In genomic region chr3:195612075-195612800, GRCh38 we compare ENCODE assay signal across 17 cellular contexts. TPM values are rescaled to one million over a fixed set of nuclear protein-coding genes. Genes with fewer than 3 reads are reported as not detected.
DNase-seq lines count a peak whose midpoint lies in the region; ATAC-seq and TF ChIP-seq lines count a peak whose summit lies in the region.
"Had no signal": no experiment of that assay in that cellular context is flagged by ENCODE, and none has a peak within 500 bp of the region (broad histone marks: within the 10 kb centered on the region; RNA-seq: fewer than 3 reads in every experiment).

No MANE protein-coding gene starts in this region.

- H3K4ac ChIP-seq in IMR-90 (ENCODE audit: low read depth, low read length) (no peak overlapping the region), trophoblast cell (ENCODE audit: low read depth, low read length) (no peak overlapping the region)

- peak overlapping the region; percentile 76 to 94 (median 83) for H3K27ac Mint-ChIP-seq in CD4-positive, CD25-positive, alpha-beta regulatory T cell
- no peak overlapping the region for H3K27ac Mint-ChIP-seq in endodermal cell
- H3K27ac Mint-ChIP-seq: activated naive CD8-positive, alpha-beta T cell treated with anti-CD3 and anti-CD28 coated beads, Interleukin-2, amount 10 ng/mL, durations not matched to agents 7 days and 5 days; progenitor cell of endocrine pancreas had no signal

- H3K27me3 Mint-ChIP-seq in CD4-positive, CD25-positive, alpha-beta regulatory T cell, result peaks cover 1% of the 10 kb centered on the region
- no peaks in the 10 kb centered on the region for H3K27me3 Mint-ChIP-seq in endodermal cell (ENCODE audit: insufficient read depth)
- H3K27me3 Mint-ChIP-seq: activated naive CD8-positive, alpha-beta T cell treated with anti-CD3 and anti-CD28 coated beads, Interleukin-2, amount 10 ng/mL, durations not matched to agents 7 days and 5 days; progenitor cell of endocrine pancreas had no signal

- H2BK5ac ChIP-seq in IMR-90 (ENCODE audit: low read depth, low read length, poor library complexity, severe bottlenecking), result no peak overlapping the region
- no peak overlapping the region for H2BK5ac ChIP-seq in trophoblast cell (ENCODE audit: low read depth, low read length, poor library complexity)

- ATAC-seq in CD4-positive, CD25-positive, alpha-beta regulatory T cell (ENCODE audit: low read depth in 2 of 2), result no peak
- ATAC-seq in IMR-90 (ENCODE audit: low read depth) (peak; percentile 24; the same call in 1 of the 2 replicates), GM19455 (IDR thresholded peaks at IDR 0.05; ENCODE audit: unreplicated experiment) (no peak), GM21360 (IDR thresholded peaks at IDR 0.05; ENCODE audit: unreplicated experiment) (no peak), GM18502 (IDR thresholded peaks at IDR 0.05; ENCODE audit: poor library complexity, unreplicated experiment) (no peak), GM18867 (IDR thresholded peaks at IDR 0.05; ENCODE audit: unreplicated experiment) (no peak)

- peaks cover 20 to 51% (median 34%) of the 10 kb centered on the region in 4 donors for H3K4me1 Mint-ChIP-seq in CD4-positive, CD25-positive, alpha-beta regulatory T cell
- H3K4me1 Mint-ChIP-seq in endodermal cell, result peaks cover 5% of the 10 kb centered on the region

- no peak overlapping the region for H2AK9ac ChIP-seq in IMR-90 (replicated peaks; ENCODE audit: low read depth, low read length, poor library complexity)

- no peaks in the 10 kb centered on the region for H3K36me3 ChIP-seq in CD4-positive, CD25-positive, alpha-beta regulatory T cell (ENCODE audit: control insufficient read depth, insufficient read depth, low read length)
- H3K36me3 ChIP-seq in IMR-90 (ENCODE audit: control insufficient read depth, insufficient read depth, low read length) (no peaks in the 10 kb centered on the region), endodermal cell (ENCODE audit: control insufficient read depth, insufficient read depth, low read length) (no peaks in the 10 kb centered on the region), trophoblast cell (ENCODE audit: control insufficient read depth in 1 of 2, insufficient read depth in 2 of 2, low read length in 2 of 2) (no peaks in the 10 kb centered on the region)
- H3K36me3 ChIP-seq: SJCRH30 had no signal

- H3K14ac ChIP-seq in IMR-90 (replicated peaks; ENCODE audit: low read depth, low read length) (no peak overlapping the region), trophoblast cell (ENCODE audit: low read length) (peak overlapping the region; percentile 40)

- H3K4me3 Mint-ChIP-seq in CD4-positive, CD25-positive, alpha-beta regulatory T cell, result no peak overlapping the region
- H3K4me3 Mint-ChIP-seq in endodermal cell, result no peak overlapping the region
- H3K4me3 Mint-ChIP-seq: activated naive CD8-positive, alpha-beta T cell treated with anti-CD3 and anti-CD28 coated beads, Interleukin-2, amount 10 ng/mL, durations not matched to agents 7 days and 5 days had no signal

- H3K23ac ChIP-seq in IMR-90 (ENCODE audit: low read depth, low read length), result no peak overlapping the region
- no peak overlapping the region for H3K23ac ChIP-seq in trophoblast cell (ENCODE audit: low read length)

- H3K4me2 ChIP-seq in IMR-90 (ENCODE audit: low read depth, low read length), result no peak overlapping the region
- no peak overlapping the region for H3K4me2 ChIP-seq in trophoblast cell (ENCODE audit: low read length)

- WGBS in IMR-90 (ENCODE audit: extremely low coverage in 2 of 2, insufficient read length in 1 of 2), 2 experiments, result no CpG with 5 or more reads among the region's 8 CpGs
- 86 to 98% methylated on average over 4 to 8 of the region's 8 CpGs for WGBS in endodermal cell (ENCODE audit: insufficient coverage in 1 of 2, insufficient read length in 1 of 2), 2 experiments
- WGBS in trophoblast cell (ENCODE audit: extremely low coverage, insufficient coverage, insufficient read length), result no CpG with 5 or more reads among the region's 8 CpGs

- intact Hi-C loops in IMR-90 (cut with micrococcal nuclease), result no loop called here

- no peak for TF ChIP-seq RAD21 in IMR-90 (IDR thresholded peaks at IDR 0.05; ENCODE audit: low read length)

- H2BK20ac ChIP-seq in IMR-90 (ENCODE audit: low read depth, low read length), result no peak overlapping the region

- no peak for TF ChIP-seq POLR2A in IMR-90 (IDR thresholded peaks at IDR 0.05; ENCODE audit: low read depth, low read length)

- H3K9ac ChIP-seq in IMR-90 (ENCODE audit: low read depth, low read length), result no peak overlapping the region
- no peak overlapping the region for H3K9ac ChIP-seq in endodermal cell (ENCODE audit: extremely low read depth, low read length, poor library complexity, severe bottlenecking)
- H3K9ac ChIP-seq in trophoblast cell (ENCODE audit: low read length), result no peak overlapping the region

- POLR2A ChIA-PET in IMR-90 (lab: Charles Lee; ENCODE audit: unreplicated experiment), result no interaction called here

- CTCF ChIA-PET in IMR-90 (lab: Yijun Ruan, JAX), result no interaction called here

- H4K91ac ChIP-seq in IMR-90 (ENCODE audit: insufficient read depth, low read depth, low read length), result no peak overlapping the region
- H4K91ac ChIP-seq in trophoblast cell (ENCODE audit: low read depth, low read length), result peak overlapping the region; percentile 68

- no peak overlapping the region for H3K4me3 ChIP-seq in CD4-positive, CD25-positive, alpha-beta regulatory T cell (ENCODE audit: low read depth, low read length)
- H3K4me3 ChIP-seq in IMR-90 (ENCODE audit: insufficient read depth, low read depth, low read length) (no peak overlapping the region), endodermal cell (ENCODE audit: low read length) (peak overlapping the region; percentile 7), trophoblast cell (ENCODE audit: low read depth, low read length) (no peak overlapping the region)
- H3K4me3 ChIP-seq: SJCRH30 had no signal

- H3K36me3 Mint-ChIP-seq in CD4-positive, CD25-positive, alpha-beta regulatory T cell, result peaks cover 3% of the 10 kb centered on the region
- peaks cover 5% of the 10 kb centered on the region for H3K36me3 Mint-ChIP-seq in endodermal cell (ENCODE audit: low read depth)

- H2BK15ac ChIP-seq in IMR-90 (ENCODE audit: low read depth, low read length), result no peak overlapping the region

- H4K8ac ChIP-seq in IMR-90 (ENCODE audit: low read depth in 2 of 2, low read length in 2 of 2), result no peak overlapping the region
- H4K8ac ChIP-seq in trophoblast cell (ENCODE audit: low read depth, low read length), result peak overlapping the region; percentile 2

- no peak overlapping the region for H4K12ac ChIP-seq in trophoblast cell (ENCODE audit: low read depth, low read length)

- H2AFZ ChIP-seq in IMR-90 (replicated peaks; ENCODE audit: low read length, poor library complexity), result no peak overlapping the region
- H2AFZ ChIP-seq in trophoblast cell (ENCODE audit: insufficient read depth, low read length, poor library complexity), result peak overlapping the region; percentile 10

- H3K27me3 ChIP-seq in CD4-positive, CD25-positive, alpha-beta regulatory T cell (ENCODE audit: control insufficient read depth, insufficient read depth, low read length), result no peaks in the 10 kb centered on the region
- peaks cover 6% of the 10 kb centered on the region; the same call in 1 of the 2 replicates for H3K27me3 ChIP-seq in IMR-90 (ENCODE audit: control insufficient read depth, insufficient read depth, low read length)
- H3K27me3 ChIP-seq in endodermal cell (ENCODE audit: control insufficient read depth, insufficient read depth, low read length, poor library complexity, severe bottlenecking), result no peaks in the 10 kb centered on the region
- H3K27me3 ChIP-seq in trophoblast cell (ENCODE audit: insufficient read depth, low read length), result no peaks in the 10 kb centered on the region
- H3K27me3 ChIP-seq: SJCRH30 had no signal

- H2AK5ac ChIP-seq in IMR-90 (ENCODE audit: low read depth, low read length) (no peak overlapping the region), trophoblast cell (ENCODE audit: low read length) (peak overlapping the region; percentile 41)

- peaks cover 3 to 5% (median 4%) of the 10 kb centered on the region in 7 donors for H3K9me3 Mint-ChIP-seq in CD4-positive, CD25-positive, alpha-beta regulatory T cell
- peaks cover 60% of the 10 kb centered on the region for H3K9me3 Mint-ChIP-seq in endodermal cell

- H3K79me1 ChIP-seq in IMR-90 (ENCODE audit: low read depth in 1 of 2, low read length in 2 of 2), result no peaks in the 10 kb centered on the region
- no peaks in the 10 kb centered on the region for H3K79me1 ChIP-seq in trophoblast cell (ENCODE audit: low read length)

- H3K79me2 ChIP-seq in trophoblast cell (ENCODE audit: control insufficient read depth, insufficient read depth, low read length, poor library complexity), result no peaks in the 10 kb centered on the region

- H3K27ac ChIP-seq in CD4-positive, CD25-positive, alpha-beta regulatory T cell (ENCODE audit: insufficient read depth, low read length, poor library complexity, severe bottlenecking), result no peak overlapping the region
- H3K27ac ChIP-seq in IMR-90 (ENCODE audit: insufficient read depth, low read length) (no peak overlapping the region), endodermal cell (ENCODE audit: low read depth, low read length) (no peak overlapping the region), trophoblast cell (ENCODE audit: low read depth, low read length) (peak overlapping the region; percentile 16)
- H3K27ac ChIP-seq: C4-2B, SJCRH30 had no signal

- peak overlapping the region; percentile 15 for H2BK12ac ChIP-seq in trophoblast cell (ENCODE audit: low read length)

- H4K5ac ChIP-seq in IMR-90 (ENCODE audit: low read depth, low read length), result no peak overlapping the region

- in situ Hi-C loops in IMR-90 (cut with MboI; ENCODE audit: low sequenced_read_pairs), result no loop called here

- H2BK120ac ChIP-seq in IMR-90 (ENCODE audit: low read depth, low read length), result no peak overlapping the region
- peak overlapping the region; percentile 38 for H2BK120ac ChIP-seq in trophoblast cell (ENCODE audit: insufficient read depth, low read length, poor library complexity)

- no peak overlapping the region for H3K56ac ChIP-seq in IMR-90 (ENCODE audit: extremely low read depth, insufficient read depth, low read length)

- no peak for TF ChIP-seq CTCF in IMR-90 (conservative IDR thresholded peaks at IDR 0.05; ENCODE audit: low read depth, low read length)
- TF ChIP-seq CTCF in endodermal cell (conservative IDR thresholded peaks at IDR 0.05), result no peak

- H3K18ac ChIP-seq in IMR-90 (ENCODE audit: low read depth, low read length) (no peak overlapping the region), trophoblast cell (ENCODE audit: low read length) (no peak overlapping the region)

- no TSS peak for BruUV-seq in IMR-90 (replicated peaks; lab: Mats Ljungman, UMichigan)

- dilution Hi-C loops in IMR-90 (cut with HindIII; ENCODE audit: low sequenced_read_pairs, unreplicated experiment), result no loop called here

- H3K9me3 ChIP-seq in CD4-positive, CD25-positive, alpha-beta regulatory T cell (ENCODE audit: control insufficient read depth in 2 of 2, low read length in 2 of 2), result peaks cover 1 to 6% of the 10 kb centered on the region in 2 experiments
- H3K9me3 ChIP-seq in IMR-90 (ENCODE audit: control insufficient read depth, insufficient read depth, low read length) (no peaks in the 10 kb centered on the region), endodermal cell (ENCODE audit: control insufficient read depth, low read length) (peaks cover 61% of the 10 kb centered on the region), trophoblast cell (ENCODE audit: insufficient read depth, low read depth, low read length) (peaks cover 2% of the 10 kb centered on the region)

- DNase-seq in CD4-positive, CD25-positive, alpha-beta regulatory T cell, result no peak
- DNase-seq in IMR-90, result no peak
- peak; percentile 54 for DNase-seq in endodermal cell
- peak; percentile 81 to 90 for DNase-seq in trophoblast cell
- DNase-seq: activated naive CD8-positive, alpha-beta T cell treated with anti-CD3 and anti-CD28 coated beads, Interleukin-2, amount 10 ng/mL, durations not matched to agents 7 days and 5 days; NCI-H1048; NCI-H2171 treated with DMSO at 0.1 percent for 48 hours; SJCRH30 had no signal

- H3K9me1 ChIP-seq in IMR-90 (ENCODE audit: insufficient read depth, low read length), result no peaks in the 10 kb centered on the region

- H4K20me1 ChIP-seq in IMR-90 (ENCODE audit: insufficient read depth, low read length), result no peaks in the 10 kb centered on the region

- H3K4me1 ChIP-seq in CD4-positive, CD25-positive, alpha-beta regulatory T cell (ENCODE audit: control insufficient read depth, insufficient read depth, low read length, poor library complexity, severe bottlenecking), result peaks cover 33% of the 10 kb centered on the region
- H3K4me1 ChIP-seq in IMR-90 (ENCODE audit: control insufficient read depth, insufficient read depth, low read length) (no peaks in the 10 kb centered on the region), endodermal cell (ENCODE audit: control insufficient read depth, insufficient read depth, low read length) (no peaks in the 10 kb centered on the region), trophoblast cell (ENCODE audit: control insufficient read depth in 1 of 2, insufficient read depth in 2 of 2, low read length in 2 of 2) (peaks cover 0 to 10% of the 10 kb centered on the region in 2 experiments)
- H3K4me1 ChIP-seq: SJCRH30 had no signal

RNA-seq across cellular contexts. Expression of gene APOD, which starts 28.5 kb away (rescaled TPM):
- not detected for total RNA-seq in CD4-positive, CD25-positive, alpha-beta regulatory T cell
- under 1 TPM in 1 of 4 donors, not detected in 3; 0.60 TPM for polyA plus RNA-seq in CD4-positive, CD25-positive, alpha-beta regulatory T cell
- total RNA-seq in IMR-90 (2012; rRNA removed) (not detected in 2 replicates), endodermal cell (not detected)
- polyA plus RNA-seq in IMR-90 (2012; rRNA removed), result 0.16 and 0.36 TPM in 2 replicates
- 0.08 and 0.49 TPM in 2 replicates for polyA plus RNA-seq in IMR-90 (2012; cell fraction: cytosol; rRNA removed)
- 0.15 TPM in 1 of 2 replicates, not detected in the other for polyA plus RNA-seq in IMR-90 (2012; cell fraction: nucleus; rRNA removed; ENCODE audit: low replicate concordance)
- polyA plus RNA-seq in endodermal cell (2013, experiment 1 of 2), result not detected
- 0.87 TPM for polyA plus RNA-seq in endodermal cell (2013, experiment 2 of 2)
- polyA plus RNA-seq in trophoblast cell (2013), result 0.08 TPM in 1 of 2 replicates, not detected in the other
- total RNA-seq: activated naive CD8-positive, alpha-beta T cell treated with anti-CD3 and anti-CD28 coated beads, Interleukin-2, amount 10 ng/mL, durations not matched to agents 7 days and 5 days; Daoy; HT1080; kidney epithelial cell; progenitor cell of endocrine pancreas had no signal

Comparison
In these comparisons a context has a peak if more than half of its experiments do, and no peak if none do; other contexts are left out.
1. DNase-seq: peak in endodermal cell (single experiment) and trophoblast cell (2 of 2); none in CD4-positive, CD25-positive, alpha-beta regulatory T cell (0 of 3) and IMR-90 (single experiment).